Comparison of ENCODE assay signal across 23 cellular contexts in the genomic region with DNA sequence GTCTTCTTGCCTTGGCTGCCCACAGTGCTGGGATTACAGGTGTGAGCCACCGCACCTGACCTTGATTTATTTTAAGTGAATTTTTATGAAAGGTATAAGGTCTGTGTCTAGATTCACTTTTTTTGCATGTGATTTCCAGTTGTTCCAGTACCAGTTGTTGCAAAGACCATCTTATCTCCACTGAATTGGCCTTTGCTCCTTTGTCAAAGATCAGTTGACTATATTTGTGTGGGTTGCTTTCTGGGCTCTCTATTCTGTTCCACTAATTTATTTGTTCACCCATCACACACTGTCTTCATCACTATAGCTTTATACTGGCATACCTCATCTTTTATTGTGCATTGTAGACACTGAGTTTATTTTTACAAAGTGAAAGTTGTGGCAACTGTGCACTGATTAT. TPM values are rescaled to one million over a fixed set of nuclear protein-coding genes. Genes with fewer than 3 reads are reported as not detected.
DNase-seq lines count a peak whose midpoint lies in the region; ATAC-seq, FAIRE-seq and TF ChIP-seq lines count a peak whose summit lies in the region.
"Had no signal": no experiment of that assay in that cellular context is flagged by ENCODE, and none has a peak within 500 bp of the region (broad histone marks: within the 10 kb centered on the region; RNA-seq: fewer than 3 reads in every experiment).

No MANE protein-coding gene starts in this region.

- intact Hi-C loops in Calu3 (cut with micrococcal nuclease; ENCODE audit: unreplicated experiment): no loop called here

- H3K4me3 ChIP-seq in liver (ENCODE audit: low read depth in 1 of 3, low read length in 3 of 3): no peak overlapping the region
- H3K4me3 ChIP-seq in small intestine (ENCODE audit: low read depth in 1 of 2, low read length in 2 of 2): no peak overlapping the region
- H3K4me3 ChIP-seq: BLaER1 had no signal

- H3K36me3 ChIP-seq in liver (ENCODE audit: control insufficient read depth in 4 of 4, insufficient read depth in 3 of 4, low read depth in 1 of 4, low read length in 3 of 4): no peaks in the 10 kb centered on the region
- no peaks in the 10 kb centered on the region for H3K36me3 ChIP-seq in small intestine (ENCODE audit: control insufficient read depth in 2 of 2, insufficient read depth in 2 of 2, low read length in 2 of 2)
- H3K36me3 ChIP-seq: BE2C had no signal

- no peaks in the 10 kb centered on the region for H3K27me3 Mint-ChIP-seq in Calu3 (ENCODE audit: unreplicated experiment)
- H3K27me3 Mint-ChIP-seq: CD4-positive, alpha-beta memory T cell; CD4-positive, CD25-positive, alpha-beta regulatory T cell; CD8-positive, alpha-beta memory T cell had no signal

- peak; percentile 86 for ATAC-seq in left lobe of liver

- H3K4me1 ChIP-seq in liver (ENCODE audit: control insufficient read depth in 4 of 4, insufficient read depth in 4 of 4, low read length in 3 of 4) (peaks cover 0 to 8% (median 5%) of the 10 kb centered on the region in 4 donors), small intestine (ENCODE audit: control insufficient read depth in 2 of 2, insufficient read depth in 1 of 2, low read depth in 1 of 2, low read length in 1 of 2) (no peaks in the 10 kb centered on the region)
- H3K4me1 ChIP-seq: BE2C had no signal

- no peaks in the 10 kb centered on the region for H3K9me3 ChIP-seq in liver (ENCODE audit: control insufficient read depth in 4 of 4, low read length in 3 of 4)
- no peaks in the 10 kb centered on the region for H3K9me3 ChIP-seq in small intestine (ENCODE audit: control insufficient read depth, low read depth)
- H3K9me3 ChIP-seq: BE2C, BLaER1 had no signal

- no peaks in the 10 kb centered on the region for H3K9me3 Mint-ChIP-seq in Calu3 (ENCODE audit: low read depth, unreplicated experiment)
- H3K9me3 Mint-ChIP-seq: CD4-positive, alpha-beta memory T cell; CD4-positive, CD25-positive, alpha-beta regulatory T cell; CD8-positive, alpha-beta memory T cell had no signal

- DNase-seq in left lobe of liver (ENCODE audit: low spot score): no peak
- DNase-seq in small intestine: peak; percentile 59
- no peak for DNase-seq in Calu3
- no peak for DNase-seq in hippocampal formation (lab: John Stamatoyannopoulos, UW)
- no peak for DNase-seq in NCI-H2081 (lab: John Stamatoyannopoulos, UW)
- DNase-seq: 8988T; ACHN; BE2C; C1 segment of cervical spinal cord; CD4-positive, alpha-beta memory T cell; CD4-positive, CD25-positive, alpha-beta regulatory T cell; CD8-positive, alpha-beta memory T cell; COR-L47; DMS79 treated with DMSO at 0.1 percent for 48 hours; GF-D8 had no signal

- TF ChIP-seq CTCF in liver (IDR thresholded peaks at IDR 0.05; ENCODE audit: low read depth, low read length, missing input control) (no peak), Calu3 (IDR thresholded peaks at IDR 0.05; ENCODE audit: unreplicated experiment) (no peak)

- FAIRE-seq in small intestine (lab: Jason Lieb, UNC): no peak
- FAIRE-seq: A204.1, D721Med, G401.6, GM12891, GM19239 had no signal

- no peaks in the 10 kb centered on the region for H3K4me1 Mint-ChIP-seq in Calu3 (ENCODE audit: low read depth, unreplicated experiment)
- H3K4me1 Mint-ChIP-seq: CD14-positive monocyte had no signal

- H3K27ac ChIP-seq in liver (ENCODE audit: low read depth in 1 of 2, low read length in 2 of 2) (no peak overlapping the region), small intestine (ENCODE audit: low read depth in 1 of 2, low read length in 1 of 2) (no peak overlapping the region)
- H3K27ac ChIP-seq: BLaER1 had no signal

- CTCF ChIA-PET in Calu3 (lab: Charles Lee): no interaction called here

- BruUV-seq in Calu3 (replicated peaks; lab: Mats Ljungman, UMichigan): no TSS peak

- TF ChIP-seq RAD21 in liver (IDR thresholded peaks at IDR 0.05): peak in 1 of 2 donors; percentile 27

- WGBS in liver: 82% methylated on average over 1 of the region's 1 CpG
- WGBS in small intestine, 3 donors: 86 to 95% (median 93%) methylated on average over 1 of the region's 1 CpG

- no peak overlapping the region for H3K9ac ChIP-seq in liver (ENCODE audit: low read depth in 1 of 2, low read length in 2 of 2)
- H3K9ac ChIP-seq: BLaER1 had no signal

- H3K4me3 Mint-ChIP-seq in Calu3 (ENCODE audit: low read depth, unreplicated experiment): no peak overlapping the region
- H3K4me3 Mint-ChIP-seq: CD14-positive monocyte; CD4-positive, alpha-beta memory T cell; CD4-positive, CD25-positive, alpha-beta regulatory T cell; CD8-positive, alpha-beta memory T cell had no signal

- H3K36me3 Mint-ChIP-seq in Calu3 (ENCODE audit: insufficient read depth, unreplicated experiment): no peaks in the 10 kb centered on the region

- H3K27me3 ChIP-seq in liver (ENCODE audit: control insufficient read depth in 4 of 4, insufficient read depth in 4 of 4, low read length in 3 of 4) (no peaks in the 10 kb centered on the region), small intestine (ENCODE audit: control insufficient read depth in 2 of 2, insufficient read depth in 2 of 2, low read length in 2 of 2) (no peaks in the 10 kb centered on the region)
- H3K27me3 ChIP-seq: BE2C, BLaER1 had no signal

- no peak overlapping the region for H3K27ac Mint-ChIP-seq in Calu3 (ENCODE audit: unreplicated experiment)
- H3K27ac Mint-ChIP-seq: CD4-positive, alpha-beta memory T cell; CD4-positive, CD25-positive, alpha-beta regulatory T cell; CD8-positive, alpha-beta memory T cell had no signal

TF ChIP-seq in liver, 16 proteins besides CTCF, POLR2A, EP300 and RAD21 (continues in another document):
- TF ChIP-seq, protein P1, sequence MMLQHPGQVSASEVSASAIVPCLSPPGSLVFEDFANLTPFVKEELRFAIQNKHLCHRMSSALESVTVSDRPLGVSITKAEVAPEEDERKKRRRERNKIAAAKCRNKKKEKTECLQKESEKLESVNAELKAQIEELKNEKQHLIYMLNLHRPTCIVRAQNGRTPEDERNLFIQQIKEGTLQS (IDR thresholded peaks at IDR 0.05): no peak
- TF ChIP-seq NR2F2 (IDR thresholded peaks at IDR 0.05): no peak
- TF ChIP-seq, protein P2, sequence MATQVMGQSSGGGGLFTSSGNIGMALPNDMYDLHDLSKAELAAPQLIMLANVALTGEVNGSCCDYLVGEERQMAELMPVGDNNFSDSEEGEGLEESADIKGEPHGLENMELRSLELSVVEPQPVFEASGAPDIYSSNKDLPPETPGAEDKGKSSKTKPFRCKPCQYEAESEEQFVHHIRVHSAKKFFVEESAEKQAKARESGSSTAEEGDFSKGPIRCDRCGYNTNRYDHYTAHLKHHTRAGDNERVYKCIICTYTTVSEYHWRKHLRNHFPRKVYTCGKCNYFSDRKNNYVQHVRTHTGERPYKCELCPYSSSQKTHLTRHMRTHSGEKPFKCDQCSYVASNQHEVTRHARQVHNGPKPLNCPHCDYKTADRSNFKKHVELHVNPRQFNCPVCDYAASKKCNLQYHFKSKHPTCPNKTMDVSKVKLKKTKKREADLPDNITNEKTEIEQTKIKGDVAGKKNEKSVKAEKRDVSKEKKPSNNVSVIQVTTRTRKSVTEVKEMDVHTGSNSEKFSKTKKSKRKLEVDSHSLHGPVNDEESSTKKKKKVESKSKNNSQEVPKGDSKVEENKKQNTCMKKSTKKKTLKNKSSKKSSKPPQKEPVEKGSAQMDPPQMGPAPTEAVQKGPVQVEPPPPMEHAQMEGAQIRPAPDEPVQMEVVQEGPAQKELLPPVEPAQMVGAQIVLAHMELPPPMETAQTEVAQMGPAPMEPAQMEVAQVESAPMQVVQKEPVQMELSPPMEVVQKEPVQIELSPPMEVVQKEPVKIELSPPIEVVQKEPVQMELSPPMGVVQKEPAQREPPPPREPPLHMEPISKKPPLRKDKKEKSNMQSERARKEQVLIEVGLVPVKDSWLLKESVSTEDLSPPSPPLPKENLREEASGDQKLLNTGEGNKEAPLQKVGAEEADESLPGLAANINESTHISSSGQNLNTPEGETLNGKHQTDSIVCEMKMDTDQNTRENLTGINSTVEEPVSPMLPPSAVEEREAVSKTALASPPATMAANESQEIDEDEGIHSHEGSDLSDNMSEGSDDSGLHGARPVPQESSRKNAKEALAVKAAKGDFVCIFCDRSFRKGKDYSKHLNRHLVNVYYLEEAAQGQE (IDR thresholded peaks at IDR 0.05): no peak
- TF ChIP-seq YY1 (IDR thresholded peaks at IDR 0.05): peak; percentile 66
- TF ChIP-seq, protein P3, sequence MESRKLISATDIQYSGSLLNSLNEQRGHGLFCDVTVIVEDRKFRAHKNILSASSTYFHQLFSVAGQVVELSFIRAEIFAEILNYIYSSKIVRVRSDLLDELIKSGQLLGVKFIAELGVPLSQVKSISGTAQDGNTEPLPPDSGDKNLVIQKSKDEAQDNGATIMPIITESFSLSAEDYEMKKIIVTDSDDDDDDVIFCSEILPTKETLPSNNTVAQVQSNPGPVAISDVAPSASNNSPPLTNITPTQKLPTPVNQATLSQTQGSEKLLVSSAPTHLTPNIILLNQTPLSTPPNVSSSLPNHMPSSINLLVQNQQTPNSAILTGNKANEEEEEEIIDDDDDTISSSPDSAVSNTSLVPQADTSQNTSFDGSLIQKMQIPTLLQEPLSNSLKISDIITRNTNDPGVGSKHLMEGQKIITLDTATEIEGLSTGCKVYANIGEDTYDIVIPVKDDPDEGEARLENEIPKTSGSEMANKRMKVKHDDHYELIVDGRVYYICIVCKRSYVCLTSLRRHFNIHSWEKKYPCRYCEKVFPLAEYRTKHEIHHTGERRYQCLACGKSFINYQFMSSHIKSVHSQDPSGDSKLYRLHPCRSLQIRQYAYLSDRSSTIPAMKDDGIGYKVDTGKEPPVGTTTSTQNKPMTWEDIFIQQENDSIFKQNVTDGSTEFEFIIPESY (IDR thresholded peaks at IDR 0.05): peak; percentile 26
- no peak for TF ChIP-seq TAF1 (conservative IDR thresholded peaks at IDR 0.05)
- TF ChIP-seq FOXA1 (IDR thresholded peaks at IDR 0.05): no peak
- no peak for TF ChIP-seq EGR1 (IDR thresholded peaks at IDR 0.05; ENCODE audit: low read depth in 2 of 2)
- TF ChIP-seq SP1 (IDR thresholded peaks at IDR 0.05): peak; percentile 72
- peak; percentile 76 for TF ChIP-seq HNF4G (IDR thresholded peaks at IDR 0.05)
- peak in 1 of 2 donors; percentile 81 for TF ChIP-seq JUND (IDR thresholded peaks at IDR 0.05)
- TF ChIP-seq GABPA (IDR thresholded peaks at IDR 0.05 in 1 of 2, conservative IDR thresholded peaks at IDR 0.05 in 1 of 2): peak in 1 of 2 donors; percentile 24
- TF ChIP-seq HNF4A (conservative IDR thresholded peaks at IDR 0.05): peak; percentile 97 to 99
- TF ChIP-seq RXRA (IDR thresholded peaks at IDR 0.05): peak; percentile 29 to 67
- TF ChIP-seq FOXA2 (IDR thresholded peaks at IDR 0.05): no peak

RNA-seq across cellular contexts. Expression of a gene that starts 56.3 kb away (rescaled TPM):
- 13.4 TPM for total RNA-seq in left lobe of liver
- 10 to 100 TPM in 1 of 2 donors, 1 to 10 TPM in 1; 6.5 to 18.7 TPM for total RNA-seq in liver
- 1 to 10 TPM; 4.3 to 6.8 TPM for polyA plus RNA-seq in liver
- 10 to 100 TPM in 1 of 3 donors, 1 to 10 TPM in 2; 6.5 to 13.3 (median 8.3) TPM for polyA plus RNA-seq in small intestine
- total RNA-seq in Calu3 (2022): 60.3 and 67.3 TPM in 2 replicates

RNA-seq across cellular contexts. Expression of a gene that starts 57.5 kb away (rescaled TPM):
- total RNA-seq in left lobe of liver (11.1 TPM), liver (10 to 100 TPM; 12.0 to 16.0 TPM), Calu3 (2022) (42.9 and 44.3 TPM in 2 replicates)
- polyA plus RNA-seq in liver (10 to 100 TPM in 1 of 2 donors, 1 to 10 TPM in 1; 7.3 to 12.2 TPM), small intestine (10 to 100 TPM; 31.0 to 39.1 (median 38.6) TPM)
